ENCODE assay signal across 25 cellular contexts in the genomic region with DNA sequence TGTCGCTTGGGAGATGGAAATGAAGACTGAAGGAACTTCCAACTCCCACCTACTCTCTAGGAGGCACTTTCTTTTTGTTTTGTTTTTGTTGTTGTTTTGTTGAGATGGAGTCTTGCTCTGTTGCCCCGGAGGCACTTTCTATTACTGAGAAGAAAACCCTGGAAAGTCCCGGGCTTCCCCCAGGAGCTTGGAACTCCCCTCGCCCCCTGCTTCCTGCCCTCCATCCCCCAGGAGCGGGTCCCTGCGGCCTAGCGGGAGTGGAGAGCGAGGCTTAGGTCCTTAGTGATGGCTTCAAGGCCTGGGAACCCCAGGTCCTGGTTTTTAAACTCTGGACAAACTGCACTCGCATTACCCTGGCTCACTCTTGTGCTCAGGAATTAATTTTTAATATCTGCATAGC.
"Had no signal": no experiment of that assay in that cellular context is flagged by ENCODE, and none has a peak within 500 bp of the region (broad histone marks: within the 10 kb centered on the region; RNA-seq: fewer than 3 reads in every experiment).

No MANE protein-coding gene starts in this region.

- H3K9ac ChIP-seq: SK-N-SH had no signal

- DNase-seq: IMR-90; Karpas-422; KG1; MG63; NCI-H1092 treated with DMSO at 0.1 percent for 48 hours; NCI-H1436; NCI-H187; NCI-H2029; NCI-H2081 treated with DMSO at 0.1 percent for 48 hours; NCI-H2171; NCI-H226; NCI-H446; NCI-H510A; NCI-H524 treated with DMSO at 0.1 percent for 48 hours; NCI-H69; NCI-H774; NK-92 treated with Interleukin-12 subunit alpha and Interleukin-12 subunit beta, amount 100 ng/mL, for 24 hours; PC-3; SHP77; SK-N-SH; SW 1271; T-cell had no signal

- H3K4me2 ChIP-seq: SK-N-SH had no signal

- ATAC-seq: HepG2, Panc1, PC-3, T-cell had no signal

- H3K27me3 ChIP-seq: MG63 had no signal

- H3K9me2 ChIP-seq: SK-N-SH had no signal

- H3K4me3 ChIP-seq: MG63 had no signal

- H3K27ac ChIP-seq: RWPE1 had no signal

- H3K36me3 ChIP-seq: MG63 had no signal

- H3K9me3 ChIP-seq: MG63 had no signal

- FAIRE-seq: HepG2 had no signal
